In genomic region chr11:111339758-111340388, GRCh38 we compare ENCODE assay signal across 39 cellular contexts. TPM values are rescaled to one million over a fixed set of nuclear protein-coding genes. Genes with fewer than 3 reads are reported as not detected.
"Had no signal": no experiment of that assay in that cellular context is flagged by ENCODE, and none has a peak within 500 bp of the region (broad histone marks: within the 10 kb centered on the region; RNA-seq: fewer than 3 reads in every experiment).

No MANE protein-coding gene starts in this region.

- DNase-seq: activated B cell treated with CpG ODN at 0.5 μM for 24 hours; activated CD4-positive, alpha-beta memory T cell treated with anti-CD3 and anti-CD28 coated beads, Interleukin-2, amount 10 ng/mL, durations not matched to agents 7 days and 5 days; activated CD4-positive, alpha-beta T cell treated with anti-CD3 and anti-CD28 coated beads for 1 hour; activated CD4-positive, alpha-beta T cell treated with anti-CD3 and anti-CD28 coated beads for 4 hours; activated CD4-positive, alpha-beta T cell treated with anti-CD3 and anti-CD28 coated beads, Interleukin-2, amount 10 ng/mL, durations not matched to agents 7 days and 5 days; activated CD4-positive, alpha-beta T cell treated with anti-CD3 and anti-CD28 coated beads, Interleukin-2, amount 50 U/mL, for 4 hours; activated CD8-positive, alpha-beta memory T cell treated with anti-CD3 and anti-CD28 coated beads, Interleukin-2, amount 50 U/mL, for 48 hours; activated effector memory CD4-positive, alpha-beta T cell treated with Interleukin-2 at 50 U/mL for 16 hours; activated gamma-delta T cell treated with Interleukin-2 at 50 U/mL for 16 hours; activated naive CD4-positive, alpha-beta T cell treated with anti-CD3 and anti-CD28 coated beads, Interleukin-2, amount 50 U/mL, for 16 hours; activated naive CD4-positive, alpha-beta T cell treated with Interleukin-2 at 50 U/mL for 16 hours; activated T-cell treated with anti-CD3 and anti-CD28 coated beads for 4 hours; activated T-cell treated with anti-CD3 and anti-CD28 coated beads, Interleukin-2, amount 50 U/mL, for 24 hours; amniotic stem cell; anterior cingulate cortex; brain microvascular endothelial cell; cortex of kidney; dermis blood vessel endothelial cell; effector CD4-positive, alpha-beta T cell; effector memory CD8-positive, alpha-beta T cell; esophagus squamous epithelium; foreskin melanocyte; head of caudate nucleus; T-helper 1 cell; T-helper 17 cell; T1000; WERI-Rb-1 had no signal

- H3K4me3 ChIP-seq: esophagus squamous epithelium had no signal

- H3K27me3 Mint-ChIP-seq: activated B cell treated with CpG ODN at 0.5 μM for 24 hours; activated naive CD8-positive, alpha-beta T cell; activated T-helper 17 cell treated with anti-CD3 and anti-CD28 coated beads, Interleukin-2, amount 50 U/mL, for 72 hours had no signal

- ATAC-seq: activated T-helper 17 cell treated with anti-CD3 and anti-CD28 coated beads, Interleukin-2, amount 50 U/mL, for 72 hours; effector memory CD8-positive, alpha-beta T cell; T-helper 17 cell had no signal

- H3K4me1 Mint-ChIP-seq: activated CD4-positive, alpha-beta memory T cell treated with anti-CD3 and anti-CD28 coated beads, Interleukin-2, amount 10 ng/mL, durations not matched to agents 7 days and 5 days; activated CD4-positive, alpha-beta T cell treated with anti-CD3 and anti-CD28 coated beads, Interleukin-2, amount 10 ng/mL, durations not matched to agents 7 days and 5 days; activated T-helper 17 cell treated with anti-CD3 and anti-CD28 coated beads, Interleukin-2, amount 50 U/mL, for 72 hours; central memory CD8-positive, alpha-beta T cell; T-helper 17 cell had no signal

- H3K4me3 Mint-ChIP-seq: activated B cell treated with CpG ODN at 0.5 μM for 24 hours; activated CD4-positive, alpha-beta memory T cell treated with anti-CD3 and anti-CD28 coated beads, Interleukin-2, amount 10 ng/mL, durations not matched to agents 7 days and 5 days; activated CD4-positive, alpha-beta T cell treated with anti-CD3 and anti-CD28 coated beads, Interleukin-2, amount 10 ng/mL, durations not matched to agents 7 days and 5 days; activated naive CD8-positive, alpha-beta T cell; activated T-cell treated with anti-CD3 and anti-CD28 coated beads, Interleukin-2, amount 50 U/mL, for 24 hours; activated T-helper 17 cell treated with anti-CD3 and anti-CD28 coated beads, Interleukin-2, amount 50 U/mL, for 72 hours; central memory CD8-positive, alpha-beta T cell; effector memory CD8-positive, alpha-beta T cell; T-helper 17 cell; T-helper 2 cell treated with Interferon-gamma antibody and Interleukin-4, amounts not matched to agents 5 μg/mL and 100 μg/mL, for 36 hours had no signal

- H3K27ac Mint-ChIP-seq: activated B cell treated with CpG ODN at 0.5 μM for 24 hours; activated CD4-positive, alpha-beta memory T cell treated with anti-CD3 and anti-CD28 coated beads, Interleukin-2, amount 10 ng/mL, durations not matched to agents 7 days and 5 days; activated CD4-positive, alpha-beta T cell treated with anti-CD3 and anti-CD28 coated beads, Interleukin-2, amount 10 ng/mL, durations not matched to agents 7 days and 5 days; activated naive CD8-positive, alpha-beta T cell; activated T-cell treated with anti-CD3 and anti-CD28 coated beads, Interleukin-2, amount 50 U/mL, for 24 hours; activated T-helper 17 cell treated with anti-CD3 and anti-CD28 coated beads, Interleukin-2, amount 50 U/mL, for 72 hours; effector memory CD8-positive, alpha-beta T cell; T-helper 17 cell; T-helper 2 cell treated with Interferon-gamma antibody and Interleukin-4, amounts not matched to agents 5 μg/mL and 100 μg/mL, for 36 hours had no signal

- H3K9me3 ChIP-seq: esophagus squamous epithelium had no signal

- H3K27me3 ChIP-seq: brain microvascular endothelial cell, esophagus squamous epithelium had no signal

- FAIRE-seq: astrocyte, bronchial epithelial cell, endothelial cell of umbilical vein had no signal

- H3K27ac ChIP-seq: brain microvascular endothelial cell, epithelial cell of prostate, esophagus squamous epithelium, WERI-Rb-1 had no signal

- H3K36me3 ChIP-seq: brain microvascular endothelial cell, esophagus squamous epithelium, WERI-Rb-1 had no signal

RNA-seq across cellular contexts. Expression of gene POU2AF1, which starts 39.2 kb away (rescaled TPM):
- total RNA-seq: astrocyte, bronchial epithelial cell, chondrocyte, dermis blood vessel endothelial cell, endothelial cell of umbilical vein, fibroblast of villous mesenchyme had no signal
- polyA plus RNA-seq: endothelial cell of umbilical vein, fibroblast of lung had no signal

RNA-seq across cellular contexts. Expression of gene POU2AF3, which starts 41.5 kb away (rescaled TPM):
- total RNA-seq: activated CD4-positive, alpha-beta memory T cell treated with anti-CD3 and anti-CD28 coated beads, Interleukin-2, amount 10 ng/mL, durations not matched to agents 7 days and 5 days; activated CD4-positive, alpha-beta T cell treated with anti-CD3 and anti-CD28 coated beads, Interleukin-2, amount 10 ng/mL, durations not matched to agents 7 days and 5 days; activated T-helper 17 cell treated with anti-CD3 and anti-CD28 coated beads, Interleukin-2, amount 50 U/mL, for 72 hours; bronchial epithelial cell; cardiac septum; chondrocyte; dermis blood vessel endothelial cell; endothelial cell of umbilical vein; fibroblast of villous mesenchyme; T-helper 17 cell had no signal
- polyA plus RNA-seq: endothelial cell of umbilical vein had no signal
